1 cellular context compared by ENCODE assay signal in the genomic region with DNA sequence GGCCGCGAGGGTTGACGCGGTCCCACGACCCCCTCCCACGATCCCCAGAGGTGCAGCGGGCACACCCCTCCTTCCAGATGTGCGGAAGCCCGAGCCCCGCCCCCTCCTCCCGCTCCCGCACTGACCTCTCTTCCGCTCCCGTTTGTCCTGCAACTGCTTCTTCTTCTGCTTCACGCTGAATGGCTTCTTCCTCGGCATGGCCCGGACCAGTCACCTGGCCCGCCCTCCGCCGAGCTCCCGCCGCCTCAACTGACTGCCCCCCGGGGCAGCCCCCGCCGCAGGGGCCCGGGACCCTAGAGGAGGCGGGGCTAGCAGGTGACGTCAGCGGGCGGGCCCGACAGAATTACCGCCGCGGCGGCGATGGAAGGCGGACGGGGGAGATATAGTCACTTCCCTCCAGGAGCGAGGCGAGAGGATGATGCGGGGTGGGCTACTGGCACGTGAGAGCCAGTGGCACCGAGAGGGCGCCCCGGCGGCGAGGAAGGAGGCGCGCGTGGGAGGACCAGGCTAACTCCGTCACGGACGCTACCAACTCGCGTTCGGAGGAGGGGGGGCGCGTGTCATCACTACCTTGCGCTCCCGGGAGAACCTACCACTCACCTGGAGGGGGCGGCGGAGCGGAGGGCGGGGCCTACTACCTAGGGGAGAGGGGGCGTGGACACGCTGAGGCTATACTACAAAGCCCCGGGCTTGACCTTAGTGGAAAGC.
TF ChIP-seq lines count a peak whose summit lies in the region.

A gene with protein sequence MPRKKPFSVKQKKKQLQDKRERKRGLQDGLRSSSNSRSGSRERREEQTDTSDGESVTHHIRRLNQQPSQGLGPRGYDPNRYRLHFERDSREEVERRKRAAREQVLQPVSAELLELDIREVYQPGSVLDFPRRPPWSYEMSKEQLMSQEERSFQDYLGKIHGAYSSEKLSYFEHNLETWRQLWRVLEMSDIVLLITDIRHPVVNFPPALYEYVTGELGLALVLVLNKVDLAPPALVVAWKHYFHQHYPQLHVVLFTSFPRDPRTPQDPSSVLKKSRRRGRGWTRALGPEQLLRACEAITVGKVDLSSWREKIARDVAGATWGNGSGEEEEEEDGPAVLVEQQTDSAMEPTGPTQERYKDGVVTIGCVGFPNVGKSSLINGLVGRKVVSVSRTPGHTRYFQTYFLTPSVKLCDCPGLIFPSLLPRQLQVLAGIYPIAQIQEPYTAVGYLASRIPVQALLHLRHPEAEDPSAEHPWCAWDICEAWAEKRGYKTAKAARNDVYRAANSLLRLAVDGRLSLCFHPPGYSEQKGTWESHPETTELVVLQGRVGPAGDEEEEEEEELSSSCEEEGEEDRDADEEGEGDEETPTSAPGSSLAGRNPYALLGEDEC (minus strand): TSS at position 484 of the 708 bp plus-strand sequence. CDS start 286 bp downstream, at position 198.

TF ChIP-seq in H1, 55 proteins besides CTCF, POLR2A, EP300 and RAD21 (continues in another document):
- TF ChIP-seq, protein P1, sequence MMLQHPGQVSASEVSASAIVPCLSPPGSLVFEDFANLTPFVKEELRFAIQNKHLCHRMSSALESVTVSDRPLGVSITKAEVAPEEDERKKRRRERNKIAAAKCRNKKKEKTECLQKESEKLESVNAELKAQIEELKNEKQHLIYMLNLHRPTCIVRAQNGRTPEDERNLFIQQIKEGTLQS (IDR thresholded peaks at IDR 0.05; ENCODE audit: insufficient read depth, low read depth, low read length), result no peak
- TF ChIP-seq SRF (IDR thresholded peaks at IDR 0.05; ENCODE audit: low read depth, low read length), result 0 out of 2 replicates have a peak, but pooled peaks have one; percentile 20
- no peak for TF ChIP-seq KDM1A (IDR thresholded peaks at IDR 0.05; ENCODE audit: borderline replicate concordance, low read length)
- TF ChIP-seq, protein P2, sequence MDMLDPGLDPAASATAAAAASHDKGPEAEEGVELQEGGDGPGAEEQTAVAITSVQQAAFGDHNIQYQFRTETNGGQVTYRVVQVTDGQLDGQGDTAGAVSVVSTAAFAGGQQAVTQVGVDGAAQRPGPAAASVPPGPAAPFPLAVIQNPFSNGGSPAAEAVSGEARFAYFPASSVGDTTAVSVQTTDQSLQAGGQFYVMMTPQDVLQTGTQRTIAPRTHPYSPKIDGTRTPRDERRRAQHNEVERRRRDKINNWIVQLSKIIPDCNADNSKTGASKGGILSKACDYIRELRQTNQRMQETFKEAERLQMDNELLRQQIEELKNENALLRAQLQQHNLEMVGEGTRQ (IDR thresholded peaks at IDR 0.05; ENCODE audit: low read length), result no peak
- TF ChIP-seq KDM4A (IDR thresholded peaks at IDR 0.05; ENCODE audit: low read depth, low read length, severe bottlenecking), result peak; percentile 58
- no peak for TF ChIP-seq HDAC6 (IDR thresholded peaks at IDR 0.05; ENCODE audit: low read depth, low read length)
- TF ChIP-seq FOSL1 (IDR thresholded peaks at IDR 0.05; ENCODE audit: insufficient read depth, low read depth, low read length), result no peak
- no peak for TF ChIP-seq CEBPB (IDR thresholded peaks at IDR 0.05; ENCODE audit: low read depth, low read length)
- TF ChIP-seq CTBP2 (IDR thresholded peaks at IDR 0.05; ENCODE audit: borderline replicate concordance, insufficient read depth, insufficient read length, low read length), result no peak
- peak; percentile 50 for TF ChIP-seq CHD2 (IDR thresholded peaks at IDR 0.05; ENCODE audit: low read length)
- TF ChIP-seq EGR1 (IDR thresholded peaks at IDR 0.05; ENCODE audit: borderline replicate concordance, low read depth, low read length), result peak; percentile 87
- peak; percentile 87 for TF ChIP-seq JUND (IDR thresholded peaks at IDR 0.05; ENCODE audit: low read length)
- TF ChIP-seq BACH1 (IDR thresholded peaks at IDR 0.05; ENCODE audit: low read length), result peak; percentile 50
- TF ChIP-seq ASH2L (IDR thresholded peaks at IDR 0.05; ENCODE audit: low read length), result peak; percentile 22
- TF ChIP-seq POLR2AphosphoS5 (IDR thresholded peaks at IDR 0.05; ENCODE audit: low read depth, low read length), result no peak; the same call in 1 of the 2 replicates
- no peak for TF ChIP-seq CBX5 (IDR thresholded peaks at IDR 0.05; ENCODE audit: low read depth, low read length)
- no peak; the same call in 1 of the 2 replicates for TF ChIP-seq SP1 (IDR thresholded peaks at IDR 0.05; ENCODE audit: low read depth, low read length)
- TF ChIP-seq SIN3A (conservative IDR thresholded peaks at IDR 0.05 in 1 of 2, IDR thresholded peaks at IDR 0.05 in 1 of 2; ENCODE audit: low read depth in 1 of 2, low read length in 2 of 2), result no peak
- 0 out of 2 replicates have a peak, but pooled peaks have one; percentile 36 for TF ChIP-seq TCF12 (IDR thresholded peaks at IDR 0.05; ENCODE audit: low read depth, low read length)
- no peak for TF ChIP-seq RFX5 (IDR thresholded peaks at IDR 0.05; ENCODE audit: borderline replicate concordance, low read depth, low read length)
- no peak for TF ChIP-seq SUZ12 (IDR thresholded peaks at IDR 0.05; ENCODE audit: low read length)
- no peak for TF ChIP-seq MAFK (IDR thresholded peaks at IDR 0.05; ENCODE audit: low read depth, low read length)
- no peak for TF ChIP-seq RNF2 (IDR thresholded peaks at IDR 0.05; ENCODE audit: borderline replicate concordance, low read depth, low read length, missing control alignments, poor library complexity, severe bottlenecking)
- no peak for TF ChIP-seq SP4 (IDR thresholded peaks at IDR 0.05; ENCODE audit: low read length)
- TF ChIP-seq, protein P3, sequence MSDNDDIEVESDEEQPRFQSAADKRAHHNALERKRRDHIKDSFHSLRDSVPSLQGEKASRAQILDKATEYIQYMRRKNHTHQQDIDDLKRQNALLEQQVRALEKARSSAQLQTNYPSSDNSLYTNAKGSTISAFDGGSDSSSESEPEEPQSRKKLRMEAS (IDR thresholded peaks at IDR 0.05), result peak; percentile 81
- no peak for TF ChIP-seq SP2 (IDR thresholded peaks at IDR 0.05; ENCODE audit: low read length)
- no peak for TF ChIP-seq CBX8 (IDR thresholded peaks at IDR 0.05; ENCODE audit: borderline replicate concordance, low read depth, low read length)
- TF ChIP-seq, protein P4, sequence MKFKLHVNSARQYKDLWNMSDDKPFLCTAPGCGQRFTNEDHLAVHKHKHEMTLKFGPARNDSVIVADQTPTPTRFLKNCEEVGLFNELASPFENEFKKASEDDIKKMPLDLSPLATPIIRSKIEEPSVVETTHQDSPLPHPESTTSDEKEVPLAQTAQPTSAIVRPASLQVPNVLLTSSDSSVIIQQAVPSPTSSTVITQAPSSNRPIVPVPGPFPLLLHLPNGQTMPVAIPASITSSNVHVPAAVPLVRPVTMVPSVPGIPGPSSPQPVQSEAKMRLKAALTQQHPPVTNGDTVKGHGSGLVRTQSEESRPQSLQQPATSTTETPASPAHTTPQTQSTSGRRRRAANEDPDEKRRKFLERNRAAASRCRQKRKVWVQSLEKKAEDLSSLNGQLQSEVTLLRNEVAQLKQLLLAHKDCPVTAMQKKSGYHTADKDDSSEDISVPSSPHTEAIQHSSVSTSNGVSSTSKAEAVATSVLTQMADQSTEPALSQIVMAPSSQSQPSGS (IDR thresholded peaks at IDR 0.05; ENCODE audit: low read length), result no peak
- no peak for TF ChIP-seq RXRA (IDR thresholded peaks at IDR 0.05; ENCODE audit: insufficient read depth, low read depth, low read length)
- no peak for TF ChIP-seq POU5F1 (IDR thresholded peaks at IDR 0.05; ENCODE audit: low read depth, low read length)
- no peak for TF ChIP-seq JUN (IDR thresholded peaks at IDR 0.05; ENCODE audit: low read depth, low read length)
- peak; percentile 88 for TF ChIP-seq CHD1 (IDR thresholded peaks at IDR 0.05; ENCODE audit: low read depth, low read length)
- peak; percentile 97 for TF ChIP-seq CREB1 (IDR thresholded peaks at IDR 0.05)
- no peak for TF ChIP-seq NRF1 (IDR thresholded peaks at IDR 0.05; ENCODE audit: low read depth, low read length)
- TF ChIP-seq GTF2F1 (IDR thresholded peaks at IDR 0.05; ENCODE audit: borderline replicate concordance, low read depth, low read length), result no peak
- TF ChIP-seq, protein P5, sequence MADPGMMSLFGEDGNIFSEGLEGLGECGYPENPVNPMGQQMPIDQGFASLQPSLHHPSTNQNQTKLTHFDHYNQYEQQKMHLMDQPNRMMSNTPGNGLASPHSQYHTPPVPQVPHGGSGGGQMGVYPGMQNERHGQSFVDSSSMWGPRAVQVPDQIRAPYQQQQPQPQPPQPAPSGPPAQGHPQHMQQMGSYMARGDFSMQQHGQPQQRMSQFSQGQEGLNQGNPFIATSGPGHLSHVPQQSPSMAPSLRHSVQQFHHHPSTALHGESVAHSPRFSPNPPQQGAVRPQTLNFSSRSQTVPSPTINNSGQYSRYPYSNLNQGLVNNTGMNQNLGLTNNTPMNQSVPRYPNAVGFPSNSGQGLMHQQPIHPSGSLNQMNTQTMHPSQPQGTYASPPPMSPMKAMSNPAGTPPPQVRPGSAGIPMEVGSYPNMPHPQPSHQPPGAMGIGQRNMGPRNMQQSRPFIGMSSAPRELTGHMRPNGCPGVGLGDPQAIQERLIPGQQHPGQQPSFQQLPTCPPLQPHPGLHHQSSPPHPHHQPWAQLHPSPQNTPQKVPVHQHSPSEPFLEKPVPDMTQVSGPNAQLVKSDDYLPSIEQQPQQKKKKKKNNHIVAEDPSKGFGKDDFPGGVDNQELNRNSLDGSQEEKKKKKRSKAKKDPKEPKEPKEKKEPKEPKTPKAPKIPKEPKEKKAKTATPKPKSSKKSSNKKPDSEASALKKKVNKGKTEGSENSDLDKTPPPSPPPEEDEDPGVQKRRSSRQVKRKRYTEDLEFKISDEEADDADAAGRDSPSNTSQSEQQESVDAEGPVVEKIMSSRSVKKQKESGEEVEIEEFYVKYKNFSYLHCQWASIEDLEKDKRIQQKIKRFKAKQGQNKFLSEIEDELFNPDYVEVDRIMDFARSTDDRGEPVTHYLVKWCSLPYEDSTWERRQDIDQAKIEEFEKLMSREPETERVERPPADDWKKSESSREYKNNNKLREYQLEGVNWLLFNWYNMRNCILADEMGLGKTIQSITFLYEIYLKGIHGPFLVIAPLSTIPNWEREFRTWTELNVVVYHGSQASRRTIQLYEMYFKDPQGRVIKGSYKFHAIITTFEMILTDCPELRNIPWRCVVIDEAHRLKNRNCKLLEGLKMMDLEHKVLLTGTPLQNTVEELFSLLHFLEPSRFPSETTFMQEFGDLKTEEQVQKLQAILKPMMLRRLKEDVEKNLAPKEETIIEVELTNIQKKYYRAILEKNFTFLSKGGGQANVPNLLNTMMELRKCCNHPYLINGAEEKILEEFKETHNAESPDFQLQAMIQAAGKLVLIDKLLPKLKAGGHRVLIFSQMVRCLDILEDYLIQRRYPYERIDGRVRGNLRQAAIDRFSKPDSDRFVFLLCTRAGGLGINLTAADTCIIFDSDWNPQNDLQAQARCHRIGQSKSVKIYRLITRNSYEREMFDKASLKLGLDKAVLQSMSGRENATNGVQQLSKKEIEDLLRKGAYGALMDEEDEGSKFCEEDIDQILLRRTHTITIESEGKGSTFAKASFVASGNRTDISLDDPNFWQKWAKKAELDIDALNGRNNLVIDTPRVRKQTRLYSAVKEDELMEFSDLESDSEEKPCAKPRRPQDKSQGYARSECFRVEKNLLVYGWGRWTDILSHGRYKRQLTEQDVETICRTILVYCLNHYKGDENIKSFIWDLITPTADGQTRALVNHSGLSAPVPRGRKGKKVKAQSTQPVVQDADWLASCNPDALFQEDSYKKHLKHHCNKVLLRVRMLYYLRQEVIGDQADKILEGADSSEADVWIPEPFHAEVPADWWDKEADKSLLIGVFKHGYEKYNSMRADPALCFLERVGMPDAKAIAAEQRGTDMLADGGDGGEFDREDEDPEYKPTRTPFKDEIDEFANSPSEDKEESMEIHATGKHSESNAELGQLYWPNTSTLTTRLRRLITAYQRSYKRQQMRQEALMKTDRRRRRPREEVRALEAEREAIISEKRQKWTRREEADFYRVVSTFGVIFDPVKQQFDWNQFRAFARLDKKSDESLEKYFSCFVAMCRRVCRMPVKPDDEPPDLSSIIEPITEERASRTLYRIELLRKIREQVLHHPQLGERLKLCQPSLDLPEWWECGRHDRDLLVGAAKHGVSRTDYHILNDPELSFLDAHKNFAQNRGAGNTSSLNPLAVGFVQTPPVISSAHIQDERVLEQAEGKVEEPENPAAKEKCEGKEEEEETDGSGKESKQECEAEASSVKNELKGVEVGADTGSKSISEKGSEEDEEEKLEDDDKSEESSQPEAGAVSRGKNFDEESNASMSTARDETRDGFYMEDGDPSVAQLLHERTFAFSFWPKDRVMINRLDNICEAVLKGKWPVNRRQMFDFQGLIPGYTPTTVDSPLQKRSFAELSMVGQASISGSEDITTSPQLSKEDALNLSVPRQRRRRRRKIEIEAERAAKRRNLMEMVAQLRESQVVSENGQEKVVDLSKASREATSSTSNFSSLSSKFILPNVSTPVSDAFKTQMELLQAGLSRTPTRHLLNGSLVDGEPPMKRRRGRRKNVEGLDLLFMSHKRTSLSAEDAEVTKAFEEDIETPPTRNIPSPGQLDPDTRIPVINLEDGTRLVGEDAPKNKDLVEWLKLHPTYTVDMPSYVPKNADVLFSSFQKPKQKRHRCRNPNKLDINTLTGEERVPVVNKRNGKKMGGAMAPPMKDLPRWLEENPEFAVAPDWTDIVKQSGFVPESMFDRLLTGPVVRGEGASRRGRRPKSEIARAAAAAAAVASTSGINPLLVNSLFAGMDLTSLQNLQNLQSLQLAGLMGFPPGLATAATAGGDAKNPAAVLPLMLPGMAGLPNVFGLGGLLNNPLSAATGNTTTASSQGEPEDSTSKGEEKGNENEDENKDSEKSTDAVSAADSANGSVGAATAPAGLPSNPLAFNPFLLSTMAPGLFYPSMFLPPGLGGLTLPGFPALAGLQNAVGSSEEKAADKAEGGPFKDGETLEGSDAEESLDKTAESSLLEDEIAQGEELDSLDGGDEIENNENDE (IDR thresholded peaks at IDR 0.05; ENCODE audit: insufficient replicate concordance, low read length), result no peak
- no peak for TF ChIP-seq EZH2 (IDR thresholded peaks at IDR 0.05; ENCODE audit: low read depth, low read length, severe bottlenecking)
- TF ChIP-seq TBP (IDR thresholded peaks at IDR 0.05; ENCODE audit: low read depth, low read length), result peak; percentile 51
- TF ChIP-seq TEAD4 (IDR thresholded peaks at IDR 0.05; ENCODE audit: low read depth, low read length), result no peak
- TF ChIP-seq BCL11A (IDR thresholded peaks at IDR 0.05; ENCODE audit: low read depth in 2 of 2, low read length in 2 of 2), result no peak
- TF ChIP-seq TAF7 (optimal IDR thresholded peaks at IDR 0.05; ENCODE audit: borderline replicate concordance, low read depth, low read length), result peak; percentile 81
- TF ChIP-seq BRCA1 (IDR thresholded peaks at IDR 0.05; ENCODE audit: low read depth, low read length), result 0 out of 2 replicates have a peak, but pooled peaks have one; percentile 42
- no peak for TF ChIP-seq ZNF274 (IDR thresholded peaks at IDR 0.05; ENCODE audit: borderline replicate concordance, extremely low read depth, low read length)
- no peak for TF ChIP-seq KDM5A (IDR thresholded peaks at IDR 0.05; ENCODE audit: low read length)
- TF ChIP-seq, protein P6, sequence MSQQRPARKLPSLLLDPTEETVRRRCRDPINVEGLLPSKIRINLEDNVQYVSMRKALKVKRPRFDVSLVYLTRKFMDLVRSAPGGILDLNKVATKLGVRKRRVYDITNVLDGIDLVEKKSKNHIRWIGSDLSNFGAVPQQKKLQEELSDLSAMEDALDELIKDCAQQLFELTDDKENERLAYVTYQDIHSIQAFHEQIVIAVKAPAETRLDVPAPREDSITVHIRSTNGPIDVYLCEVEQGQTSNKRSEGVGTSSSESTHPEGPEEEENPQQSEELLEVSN (IDR thresholded peaks at IDR 0.05), result no peak
- no peak for TF ChIP-seq SIRT6 (IDR thresholded peaks at IDR 0.05; ENCODE audit: low read length)
- TF ChIP-seq SIX5 (IDR thresholded peaks at IDR 0.05; ENCODE audit: low read depth, low read length), result peak; percentile 21; the same call in 1 of the 2 replicates
- TF ChIP-seq RBBP5 (IDR thresholded peaks at IDR 0.05; ENCODE audit: borderline replicate concordance, low read depth, low read length), result no peak
- TF ChIP-seq NANOG (IDR thresholded peaks at IDR 0.05; ENCODE audit: insufficient read depth, low read depth, low read length, poor library complexity, severe bottlenecking), result no peak
- TF ChIP-seq PHF8 (conservative IDR thresholded peaks at IDR 0.05; ENCODE audit: low read depth, low read length), result peak; percentile 39
